In genomic region chr2:231672617-231673347, GRCh38 we compare ENCODE assay signal across 8 cellular contexts.
A peak's percentile ranks its signal among the peaks of the same experiment; 100 is the strongest.
DNase-seq lines count a peak whose midpoint lies in the region; ATAC-seq, FAIRE-seq and TF ChIP-seq lines count a peak whose summit lies in the region.

No MANE protein-coding gene starts in this region.

- H3K4me3 ChIP-seq in coronary artery: no peak overlapping the region
- peak overlapping the region; percentile 67 for H3K4me3 ChIP-seq in mucosa of rectum (ENCODE audit: low read length in 2 of 2)

- peaks cover 57 to 65% of the 10 kb centered on the region in 2 donors for H3K4me1 ChIP-seq in mucosa of rectum (ENCODE audit: control insufficient read depth in 2 of 2, insufficient read depth in 2 of 2, low read length in 2 of 2)

- no peaks in the 10 kb centered on the region for H3K27me3 ChIP-seq in mucosa of rectum (ENCODE audit: control insufficient read depth in 2 of 2, insufficient read depth in 2 of 2, low read length in 2 of 2)

- H3K9me3 ChIP-seq in mucosa of rectum (ENCODE audit: control insufficient read depth in 2 of 2, low read length in 2 of 2): no peaks in the 10 kb centered on the region

- TF ChIP-seq CTCF in D721Med (IDR thresholded peaks at IDR 0.05; ENCODE audit: insufficient read depth, missing control alignments): peak; percentile 1
- no peak for TF ChIP-seq CTCF in coronary artery (IDR thresholded peaks at IDR 0.05)

- H3K9ac ChIP-seq in mucosa of rectum (ENCODE audit: low read depth in 1 of 2, low read length in 2 of 2): peak overlapping the region; percentile 79 to 80

- peak; percentile 45 for ATAC-seq in GM19023 (IDR thresholded peaks at IDR 0.05; ENCODE audit: unreplicated experiment)
- peak; percentile 49 for ATAC-seq in HG03064 (IDR thresholded peaks at IDR 0.05; ENCODE audit: low read depth, unreplicated experiment)

- no peaks in the 10 kb centered on the region for H3K36me3 ChIP-seq in mucosa of rectum (ENCODE audit: control insufficient read depth in 2 of 2, insufficient read depth in 2 of 2, low read length in 2 of 2)

- no peak for FAIRE-seq in D721Med (lab: Jason Lieb, UNC)

- DNase-seq in D721Med (ENCODE audit: insufficient read length, low spot score): no peak
- DNase-seq in NCI-H510A treated with DMSO at 0.1 percent for 48 hours (lab: John Stamatoyannopoulos, UW): peak; percentile 94
- DNase-seq in coronary artery (ENCODE audit: low spot score): peak; percentile 73
- no peak for DNase-seq in cerebellar nuclear complex (lab: John Stamatoyannopoulos, UW)
- no peak for DNase-seq in RKO (ENCODE audit: low spot score)

- peak overlapping the region; percentile 50 to 85 for H3K27ac ChIP-seq in coronary artery
- peak overlapping the region; percentile 94 to 99 for H3K27ac ChIP-seq in mucosa of rectum (ENCODE audit: low read depth in 2 of 2, low read length in 2 of 2)

Comparison
In these comparisons a context has a peak if more than half of its experiments do, and no peak if none do; other contexts are left out.
1. DNase-seq: peak in NCI-H510A treated with DMSO at 0.1 percent for 48 hours (single experiment) and coronary artery (single experiment); none in D721Med (single experiment), cerebellar nuclear complex (0 of 2) and RKO (single experiment).